In genomic region chr9:127785933-127786772, GRCh38 we compare ENCODE assay signal across 8 cellular contexts. TPM values are rescaled to one million over a fixed set of nuclear protein-coding genes. Genes with fewer than 3 reads are reported as not detected.
A peak's percentile ranks its signal among the peaks of the same experiment; 100 is the strongest.
DNase-seq lines count a peak whose midpoint lies in the region; ATAC-seq lines count a peak whose summit lies in the region.

CDK9 (plus strand) TSS chr9:127786034; CDS start chr9:127786149, 115 bp downstream.

- peak within 1 kb of the TSS; percentile 89 to 95 (median 92) for H3K4me3 Mint-ChIP-seq in naive thymus-derived CD4-positive, alpha-beta T cell
- peak within 1 kb of the TSS; percentile 95 to 98 for H3K4me3 Mint-ChIP-seq in stimulated activated naive B cell treated with anti-CD40 and anti-IgM and Interleukin-4, amounts not matched to agents 10 μg/mL and 1 μg/mL and 100 μg/mL, for 72 hours

- H3K27ac Mint-ChIP-seq in naive thymus-derived CD4-positive, alpha-beta T cell = peak within 1 kb of the TSS; percentile 91 to 98 (median 96)
- peak within 1 kb of the TSS; percentile 98 for H3K27ac Mint-ChIP-seq in stimulated activated naive B cell treated with anti-CD40 and anti-IgM and Interleukin-4, amounts not matched to agents 10 μg/mL and 1 μg/mL and 100 μg/mL, for 72 hours

- intact Hi-C loops in naive thymus-derived CD4-positive, alpha-beta T cell (cut with micrococcal nuclease) = loop anchor here (1.0 to 5.0 kb wide), 21 partner anchors 10 to 536 kb away; partner anchors contain the start of genes FPGS (in 2 of the 2), NAIF1 (in 2 of the 2), SLC25A25 (in 2 of the 2) and TOR2A (in 2 of the 2)

- DNase-seq in DMS153 treated with DMSO at 0.1 percent for 48 hours (lab: John Stamatoyannopoulos, UW; ENCODE audit: unreplicated experiment) = peak; percentile 43
- DNase-seq in KBM-7 = peak; percentile 88
- peak; percentile 83 for DNase-seq in RPMI7951 (ENCODE audit: low read depth)
- DNase-seq in activated T-helper 1 cell treated with Interleukin-2 at 50 U/mL for 16 hours (ENCODE audit: low read depth) = peak; percentile 92
- peak; percentile 88 for DNase-seq in fibroblast of gingiva (ENCODE audit: low read depth)
- peak; percentile 89 to 99 (median 95) for DNase-seq in naive thymus-derived CD4-positive, alpha-beta T cell
- peak; percentile 94 for DNase-seq in stimulated activated naive B cell treated with anti-CD40 and anti-IgM and Interleukin-4, amounts not matched to agents 10 μg/mL and 1 μg/mL and 100 μg/mL, for 72 hours

- H3K27me3 ChIP-seq in naive thymus-derived CD4-positive, alpha-beta T cell (ENCODE audit: control insufficient read depth in 2 of 2, insufficient read depth in 2 of 2, low read length in 2 of 2) = no peaks in the 10 kb centered on the region

- H3K36me3 Mint-ChIP-seq in naive thymus-derived CD4-positive, alpha-beta T cell = peaks cover 0 to 27% (median 19%) of the 10 kb centered on the region in 5 donors
- peaks cover 38 to 41% of the 10 kb centered on the region in 2 donors for H3K36me3 Mint-ChIP-seq in stimulated activated naive B cell treated with anti-CD40 and anti-IgM and Interleukin-4, amounts not matched to agents 10 μg/mL and 1 μg/mL and 100 μg/mL, for 72 hours

- peaks cover 24 to 49% (median 35%) of the 10 kb centered on the region in 3 experiments for H3K36me3 ChIP-seq in naive thymus-derived CD4-positive, alpha-beta T cell (ENCODE audit: control insufficient read depth in 2 of 3, insufficient read depth in 3 of 3, low read length in 3 of 3)

- POLR2A ChIA-PET in naive thymus-derived CD4-positive, alpha-beta T cell (lab: Charles Lee) = interaction anchor here (0.5 to 5.1 kb wide), 22 partner anchors 11 to 341 kb away, joined by 3 to 99 read pairs (median 5); partner anchors contain the start of genes ENG, PTRH1, ST6GALNAC4 and TOR2A

- in situ Hi-C loops in KBM-7 (cut with MboI; ENCODE audit: low pct_unique_long_range_greater_than_20kb, low sequenced_read_pairs) = no loop called here

- H3K4me1 Mint-ChIP-seq in naive thymus-derived CD4-positive, alpha-beta T cell = peaks cover 34 to 69% (median 62%) of the 10 kb centered on the region in 7 donors
- H3K4me1 Mint-ChIP-seq in stimulated activated naive B cell treated with anti-CD40 and anti-IgM and Interleukin-4, amounts not matched to agents 10 μg/mL and 1 μg/mL and 100 μg/mL, for 72 hours = peaks cover 42 to 65% of the 10 kb centered on the region in 2 donors

- H3K4me1 ChIP-seq in naive thymus-derived CD4-positive, alpha-beta T cell (ENCODE audit: control insufficient read depth in 2 of 2, insufficient read depth in 2 of 2, low read length in 2 of 2) = peaks cover 50 to 53% of the 10 kb centered on the region in 2 donors

- peak within 1 kb of the TSS; percentile 80 for H3K4me3 ChIP-seq in naive thymus-derived CD4-positive, alpha-beta T cell (ENCODE audit: low read length)

- CTCF ChIA-PET in naive thymus-derived CD4-positive, alpha-beta T cell (lab: Charles Lee) = interaction anchor here (0.6 to 3.0 kb wide), 10 partner anchors 11 to 170 kb away, joined by 3 to 16 read pairs (median 6); partner anchors contain the start of gene TOR2A

- no peaks in the 10 kb centered on the region for H3K9me3 ChIP-seq in naive thymus-derived CD4-positive, alpha-beta T cell (ENCODE audit: control insufficient read depth in 2 of 3, low read length in 3 of 3)

- H3K9me3 Mint-ChIP-seq in naive thymus-derived CD4-positive, alpha-beta T cell = no peaks in the 10 kb centered on the region
- no peaks in the 10 kb centered on the region for H3K9me3 Mint-ChIP-seq in stimulated activated naive B cell treated with anti-CD40 and anti-IgM and Interleukin-4, amounts not matched to agents 10 μg/mL and 1 μg/mL and 100 μg/mL, for 72 hours

- H3K27ac ChIP-seq in naive thymus-derived CD4-positive, alpha-beta T cell (ENCODE audit: low read depth, low read length) = peak within 1 kb of the TSS; percentile 90

- peak; percentile 51 for ATAC-seq in GM21619 (IDR thresholded peaks at IDR 0.05; ENCODE audit: unreplicated experiment)
- peak; percentile 75 for ATAC-seq in naive thymus-derived CD4-positive, alpha-beta T cell
- peak; percentile 67 to 74 for ATAC-seq in stimulated activated naive B cell treated with anti-CD40 and anti-IgM and Interleukin-4, amounts not matched to agents 10 μg/mL and 1 μg/mL and 100 μg/mL, for 72 hours (replicated peaks)

- no peaks in the 10 kb centered on the region for H3K27me3 Mint-ChIP-seq in naive thymus-derived CD4-positive, alpha-beta T cell
- H3K27me3 Mint-ChIP-seq in stimulated activated naive B cell treated with anti-CD40 and anti-IgM and Interleukin-4, amounts not matched to agents 10 μg/mL and 1 μg/mL and 100 μg/mL, for 72 hours = no peaks in the 10 kb centered on the region

RNA-seq across cellular contexts. Expression of gene CDK9, which starts in this region (rescaled TPM):
- 15.6 and 20.7 TPM in 2 replicates for total RNA-seq in RPMI7951 (2014; rRNA removed; shearing (Covaris generic))
- 100 to 1,000 TPM; 110 to 135 (median 134) TPM for total RNA-seq in naive thymus-derived CD4-positive, alpha-beta T cell
- 10 to 100 TPM; 37.5 to 65.9 TPM for polyA plus RNA-seq in naive thymus-derived CD4-positive, alpha-beta T cell

Comparison
In these comparisons a context has a peak if more than half of its experiments do, and no peak if none do; other contexts are left out.
1. Peak in every context shown above with its lines: DNase-seq, ATAC-seq, H3K4me3 ChIP-seq and H3K27ac ChIP-seq.
2. DNase-seq: peak in every context shown above with its lines; median percentile 95 in naive thymus-derived CD4-positive, alpha-beta T cell; 94 in stimulated activated naive B cell treated with anti-CD40 and anti-IgM and Interleukin-4, amounts not matched to agents 10 μg/mL and 1 μg/mL and 100 μg/mL, for 72 hours; 92 in activated T-helper 1 cell treated with Interleukin-2 at 50 U/mL for 16 hours; 88 in KBM-7; 88 in fibroblast of gingiva; 83 in RPMI7951; 43 in DMS153 treated with DMSO at 0.1 percent for 48 hours.